ENCODE assay signal across 16 cellular contexts in genomic region chr3:52930748-52931147, GRCh38.
"Had no signal": no experiment of that assay in that cellular context is flagged by ENCODE, and none has a peak within 500 bp of the region (broad histone marks: within the 10 kb centered on the region; RNA-seq: fewer than 3 reads in every experiment).

No MANE protein-coding gene starts in this region.

- H3K4me1 Mint-ChIP-seq: mesothelial cell of epicardium had no signal

- FAIRE-seq: TTC549 had no signal

- H3K4me3 ChIP-seq: gastrocnemius medialis, lower lobe of right lung, ovary had no signal

- H3K36me3 ChIP-seq: ovary had no signal

- ATAC-seq: gastrocnemius medialis, left cardiac atrium, lower lobe of right lung had no signal

- H3K9me3 ChIP-seq: gastrocnemius medialis, lower lobe of right lung, ovary had no signal

- H3K36me3 Mint-ChIP-seq: mesothelial cell of epicardium had no signal

- H3K4me3 Mint-ChIP-seq: activated CD4-positive, alpha-beta T cell treated with anti-CD3 and anti-CD28 coated beads, Interleukin-2, amount 10 ng/mL, durations not matched to agents 7 days and 5 days; activated naive CD8-positive, alpha-beta T cell treated with anti-CD3 and anti-CD28 coated beads, Interleukin-2, amount 10 ng/mL, durations not matched to agents 7 days and 5 days; brain; central memory CD8-positive, alpha-beta T cell; mesothelial cell of epicardium had no signal

- H3K9me3 Mint-ChIP-seq: activated CD4-positive, alpha-beta T cell treated with anti-CD3 and anti-CD28 coated beads, Interleukin-2, amount 10 ng/mL, durations not matched to agents 7 days and 5 days; activated naive CD8-positive, alpha-beta T cell treated with anti-CD3 and anti-CD28 coated beads, Interleukin-2, amount 10 ng/mL, durations not matched to agents 7 days and 5 days; brain; central memory CD8-positive, alpha-beta T cell; mesothelial cell of epicardium had no signal

- H3K27me3 Mint-ChIP-seq: activated CD4-positive, alpha-beta T cell treated with anti-CD3 and anti-CD28 coated beads, Interleukin-2, amount 10 ng/mL, durations not matched to agents 7 days and 5 days; activated naive CD8-positive, alpha-beta T cell treated with anti-CD3 and anti-CD28 coated beads, Interleukin-2, amount 10 ng/mL, durations not matched to agents 7 days and 5 days; brain; central memory CD8-positive, alpha-beta T cell had no signal

- H3K27ac Mint-ChIP-seq: activated CD4-positive, alpha-beta T cell treated with anti-CD3 and anti-CD28 coated beads, Interleukin-2, amount 10 ng/mL, durations not matched to agents 7 days and 5 days; activated naive CD8-positive, alpha-beta T cell treated with anti-CD3 and anti-CD28 coated beads, Interleukin-2, amount 10 ng/mL, durations not matched to agents 7 days and 5 days; brain; mesothelial cell of epicardium had no signal

- DNase-seq: activated CD4-positive, alpha-beta T cell treated with anti-CD3 and anti-CD28 coated beads, Interleukin-2, amount 10 ng/mL, durations not matched to agents 7 days and 5 days; activated CD4-positive, CD25-positive, alpha-beta regulatory T cell; activated naive CD4-positive, alpha-beta T cell; activated naive CD8-positive, alpha-beta T cell treated with anti-CD3 and anti-CD28 coated beads, Interleukin-2, amount 10 ng/mL, durations not matched to agents 7 days and 5 days; cortex of kidney; effector CD4-positive, alpha-beta T cell; gastrocnemius medialis; left cardiac atrium; lower lobe of right lung; ovary; stimulated activated CD4-positive, alpha-beta T cell treated with anti-CD3 and anti-CD28 coated beads, Interleukin-12 subunit alpha, Interleukin-12 subunit beta, amount 100 ng/mL, for 4 hours; stimulated activated CD4-positive, alpha-beta T cell treated with anti-CD3 and anti-CD28 coated beads, Interleukin-2, amount 100 ng/mL, for 24 hours had no signal

- H3K27me3 ChIP-seq: gastrocnemius medialis, ovary had no signal

- H3K4me1 ChIP-seq: gastrocnemius medialis had no signal

- H3K27ac ChIP-seq: gastrocnemius medialis, lower lobe of right lung, ovary had no signal
